ENCODE assay signal across 8 cellular contexts in genomic region chr2:74414913-74415761, GRCh38. TPM values are rescaled to one million over a fixed set of nuclear protein-coding genes. Genes with fewer than 3 reads are reported as not detected.
DNase-seq lines count a peak whose midpoint lies in the region; ATAC-seq lines count a peak whose summit lies in the region.

No MANE protein-coding gene starts in this region.

- no peaks in the 10 kb centered on the region for H4K20me1 ChIP-seq in BLaER1

- H3K9me3 ChIP-seq in BLaER1 = no peaks in the 10 kb centered on the region

- peaks cover 2% of the 10 kb centered on the region for H3K27me3 Mint-ChIP-seq in activated naive CD8-positive, alpha-beta T cell treated with anti-CD3 and anti-CD28 coated beads, Interleukin-2, amount 10 ng/mL, durations not matched to agents 7 days and 5 days

- POLR2A ChIA-PET in activated naive CD8-positive, alpha-beta T cell treated with anti-CD3 and anti-CD28 coated beads, Interleukin-2, amount 10 ng/mL, durations not matched to agents 7 days and 5 days (lab: Charles Lee) = interaction anchor here (0.7 to 1.8 kb wide), 4 partner anchors 41 to 635 kb away, joined by 3 to 7 read pairs (median 4); partner anchors contain the start of genes MRPL53 and WBP1

- peak; percentile 34 for ATAC-seq in GM21737 (IDR thresholded peaks at IDR 0.05; ENCODE audit: unreplicated experiment)
- ATAC-seq in activated naive CD8-positive, alpha-beta T cell treated with anti-CD3 and anti-CD28 coated beads, Interleukin-2, amount 10 ng/mL, durations not matched to agents 7 days and 5 days (ENCODE audit: low read depth) = peak; percentile 32

- peaks cover 46% of the 10 kb centered on the region for H3K27me3 ChIP-seq in BLaER1

- peak overlapping the region; percentile 66 for H3K4me3 ChIP-seq in BLaER1

- H3K9ac ChIP-seq in BLaER1 = peak overlapping the region; percentile 16; the same call in 1 of the 2 replicates

- H3K36me3 ChIP-seq in BLaER1 = no peaks in the 10 kb centered on the region

- H3K4me1 Mint-ChIP-seq in activated naive CD8-positive, alpha-beta T cell treated with anti-CD3 and anti-CD28 coated beads, Interleukin-2, amount 10 ng/mL, durations not matched to agents 7 days and 5 days = peaks cover 15% of the 10 kb centered on the region

- peak overlapping the region; percentile 7; the same call in 1 of the 2 replicates for H3K27ac ChIP-seq in BLaER1

- H3K4me1 ChIP-seq in BLaER1 = peaks cover 50% of the 10 kb centered on the region

- H3K4me2 ChIP-seq in BLaER1 = peak overlapping the region; percentile 87

- H3K36me3 Mint-ChIP-seq in activated naive CD8-positive, alpha-beta T cell treated with anti-CD3 and anti-CD28 coated beads, Interleukin-2, amount 10 ng/mL, durations not matched to agents 7 days and 5 days = no peaks in the 10 kb centered on the region

- DNase-seq in activated naive CD8-positive, alpha-beta T cell treated with anti-CD3 and anti-CD28 coated beads, Interleukin-2, amount 10 ng/mL, durations not matched to agents 7 days and 5 days = peak; percentile 50
- peak; percentile 21 to 49 for DNase-seq in hippocampal formation (lab: John Stamatoyannopoulos, UW)
- peak; percentile 7 for DNase-seq in stimulated activated CD8-positive, alpha-beta memory T cell treated with anti-CD3 and anti-CD28 coated beads, Interleukin-4, amount 100 ng/mL, for 24 hours (ENCODE audit: low read depth)
- no peak for DNase-seq in HuH-7.5 (ENCODE audit: low spot score)
- no peak for DNase-seq in NCI-H226
- no peak for DNase-seq in KG1 (lab: John Stamatoyannopoulos, UW)

- peak overlapping the region; percentile 71 for H3K4me3 Mint-ChIP-seq in activated naive CD8-positive, alpha-beta T cell treated with anti-CD3 and anti-CD28 coated beads, Interleukin-2, amount 10 ng/mL, durations not matched to agents 7 days and 5 days

- H3K27ac Mint-ChIP-seq in activated naive CD8-positive, alpha-beta T cell treated with anti-CD3 and anti-CD28 coated beads, Interleukin-2, amount 10 ng/mL, durations not matched to agents 7 days and 5 days = no peak overlapping the region

- no peaks in the 10 kb centered on the region for H3K9me3 Mint-ChIP-seq in activated naive CD8-positive, alpha-beta T cell treated with anti-CD3 and anti-CD28 coated beads, Interleukin-2, amount 10 ng/mL, durations not matched to agents 7 days and 5 days

RNA-seq across cellular contexts. Expression of gene C2orf81, which starts 6.3 kb away (rescaled TPM):
- total RNA-seq in activated naive CD8-positive, alpha-beta T cell treated with anti-CD3 and anti-CD28 coated beads, Interleukin-2, amount 10 ng/mL, durations not matched to agents 7 days and 5 days = 1 to 10 TPM; 3.7 to 5.8 TPM

RNA-seq across cellular contexts. Expression of gene WDR54, which starts 6.4 kb away (rescaled TPM):
- total RNA-seq in activated naive CD8-positive, alpha-beta T cell treated with anti-CD3 and anti-CD28 coated beads, Interleukin-2, amount 10 ng/mL, durations not matched to agents 7 days and 5 days = 10 to 100 TPM; 88.9 to 94.4 TPM

RNA-seq across cellular contexts. Expression of gene RTKN, which starts 26.6 kb away (rescaled TPM):
- 1 to 10 TPM in 1 of 2 experiments, under 1 TPM in 1; 0.80 to 1.8 TPM for total RNA-seq in activated naive CD8-positive, alpha-beta T cell treated with anti-CD3 and anti-CD28 coated beads, Interleukin-2, amount 10 ng/mL, durations not matched to agents 7 days and 5 days

RNA-seq across cellular contexts. Expression of gene DCTN1, which starts 35.0 kb away (rescaled TPM):
- 100 to 1,000 TPM; 111 to 113 TPM for total RNA-seq in activated naive CD8-positive, alpha-beta T cell treated with anti-CD3 and anti-CD28 coated beads, Interleukin-2, amount 10 ng/mL, durations not matched to agents 7 days and 5 days

RNA-seq across cellular contexts. Expression of gene INO80B, which starts 39.8 kb away (rescaled TPM):
- 10 to 100 TPM; 46.8 to 51.4 TPM for total RNA-seq in activated naive CD8-positive, alpha-beta T cell treated with anti-CD3 and anti-CD28 coated beads, Interleukin-2, amount 10 ng/mL, durations not matched to agents 7 days and 5 days

Comparison
In these comparisons a context has a peak if more than half of its experiments do, and no peak if none do; other contexts are left out.
1. DNase-seq: peak in activated naive CD8-positive, alpha-beta T cell treated with anti-CD3 and anti-CD28 coated beads, Interleukin-2, amount 10 ng/mL, durations not matched to agents 7 days and 5 days (single experiment), hippocampal formation (2 of 2) and stimulated activated CD8-positive, alpha-beta memory T cell treated with anti-CD3 and anti-CD28 coated beads, Interleukin-4, amount 100 ng/mL, for 24 hours (single experiment); none in HuH-7.5 (single experiment), NCI-H226 (single experiment) and KG1 (single experiment).